ENCODE assay signal across 1 cellular context in genomic region chr4:102466298-102466697, GRCh38.
TF ChIP-seq lines count a peak whose summit lies in the region.

No MANE protein-coding gene starts in this region.

TF ChIP-seq in endothelial cell of umbilical vein, 7 proteins besides CTCF, POLR2A, EP300 and RAD21 (continued from another document):
- TF ChIP-seq MAX (IDR thresholded peaks at IDR 0.05; ENCODE audit: insufficient read depth, insufficient read length), result no peak
- TF ChIP-seq MYC (IDR thresholded peaks at IDR 0.05; ENCODE audit: low read depth, low read length), result no peak
